In the genomic region with DNA sequence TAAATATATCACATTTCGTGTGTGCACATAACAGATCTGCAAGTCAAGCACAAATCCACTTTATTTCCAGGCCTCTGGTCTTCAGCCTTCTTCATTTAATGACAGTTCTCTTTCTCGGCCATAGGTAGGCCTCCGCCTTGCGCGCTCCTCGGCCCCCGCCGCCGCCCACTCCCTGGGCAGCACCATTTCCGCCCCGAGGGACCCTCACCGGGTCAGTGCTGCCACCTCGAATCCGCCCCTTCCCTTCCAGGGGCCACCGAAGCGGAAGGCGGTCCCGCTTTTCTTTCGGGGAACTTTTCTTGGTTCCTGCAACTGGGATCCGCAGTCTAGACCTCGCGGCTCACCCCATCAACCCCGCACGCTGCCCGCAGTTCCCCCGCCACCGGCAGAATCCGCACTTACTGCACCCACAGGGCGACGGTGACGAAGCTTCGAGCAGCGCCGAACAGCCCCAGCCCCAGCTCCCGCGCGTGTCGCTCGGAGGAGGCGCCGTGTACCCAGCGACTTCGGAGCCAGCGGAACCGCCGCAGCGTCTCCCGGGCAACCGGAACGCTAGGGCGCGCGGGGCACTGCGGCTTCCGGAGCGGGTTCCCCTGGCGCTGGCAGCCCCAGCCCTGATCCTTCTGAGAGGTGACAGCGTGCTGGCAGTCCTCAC, we compare ENCODE assay signal across 1 cellular context.
TF ChIP-seq lines count a peak whose summit lies in the region.

Gene CDKL4, minus strand, starts transcription at position 502 of the 655 bp plus-strand sequence.

TF ChIP-seq in GM12878, 131 proteins besides CTCF, POLR2A, EP300 and RAD21 (continued from another document):
- TF ChIP-seq, protein P1, sequence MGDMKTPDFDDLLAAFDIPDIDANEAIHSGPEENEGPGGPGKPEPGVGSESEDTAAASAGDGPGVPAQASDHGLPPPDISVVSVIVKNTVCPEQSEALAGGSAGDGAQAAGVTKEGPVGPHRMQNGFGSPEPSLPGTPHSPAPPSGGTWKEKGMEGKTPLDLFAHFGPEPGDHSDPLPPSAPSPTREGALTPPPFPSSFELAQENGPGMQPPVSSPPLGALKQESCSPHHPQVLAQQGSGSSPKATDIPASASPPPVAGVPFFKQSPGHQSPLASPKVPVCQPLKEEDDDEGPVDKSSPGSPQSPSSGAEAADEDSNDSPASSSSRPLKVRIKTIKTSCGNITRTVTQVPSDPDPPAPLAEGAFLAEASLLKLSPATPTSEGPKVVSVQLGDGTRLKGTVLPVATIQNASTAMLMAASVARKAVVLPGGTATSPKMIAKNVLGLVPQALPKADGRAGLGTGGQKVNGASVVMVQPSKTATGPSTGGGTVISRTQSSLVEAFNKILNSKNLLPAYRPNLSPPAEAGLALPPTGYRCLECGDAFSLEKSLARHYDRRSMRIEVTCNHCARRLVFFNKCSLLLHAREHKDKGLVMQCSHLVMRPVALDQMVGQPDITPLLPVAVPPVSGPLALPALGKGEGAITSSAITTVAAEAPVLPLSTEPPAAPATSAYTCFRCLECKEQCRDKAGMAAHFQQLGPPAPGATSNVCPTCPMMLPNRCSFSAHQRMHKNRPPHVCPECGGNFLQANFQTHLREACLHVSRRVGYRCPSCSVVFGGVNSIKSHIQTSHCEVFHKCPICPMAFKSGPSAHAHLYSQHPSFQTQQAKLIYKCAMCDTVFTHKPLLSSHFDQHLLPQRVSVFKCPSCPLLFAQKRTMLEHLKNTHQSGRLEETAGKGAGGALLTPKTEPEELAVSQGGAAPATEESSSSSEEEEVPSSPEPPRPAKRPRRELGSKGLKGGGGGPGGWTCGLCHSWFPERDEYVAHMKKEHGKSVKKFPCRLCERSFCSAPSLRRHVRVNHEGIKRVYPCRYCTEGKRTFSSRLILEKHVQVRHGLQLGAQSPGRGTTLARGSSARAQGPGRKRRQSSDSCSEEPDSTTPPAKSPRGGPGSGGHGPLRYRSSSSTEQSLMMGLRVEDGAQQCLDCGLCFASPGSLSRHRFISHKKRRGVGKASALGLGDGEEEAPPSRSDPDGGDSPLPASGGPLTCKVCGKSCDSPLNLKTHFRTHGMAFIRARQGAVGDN (IDR thresholded peaks at IDR 0.05), result no peak
- TF ChIP-seq NFXL1 (IDR thresholded peaks at IDR 0.05; ENCODE audit: borderline replicate concordance), result no peak
- no peak for TF ChIP-seq ZBTB40 (IDR thresholded peaks at IDR 0.05; ENCODE audit: borderline replicate concordance)
- TF ChIP-seq, protein P2, sequence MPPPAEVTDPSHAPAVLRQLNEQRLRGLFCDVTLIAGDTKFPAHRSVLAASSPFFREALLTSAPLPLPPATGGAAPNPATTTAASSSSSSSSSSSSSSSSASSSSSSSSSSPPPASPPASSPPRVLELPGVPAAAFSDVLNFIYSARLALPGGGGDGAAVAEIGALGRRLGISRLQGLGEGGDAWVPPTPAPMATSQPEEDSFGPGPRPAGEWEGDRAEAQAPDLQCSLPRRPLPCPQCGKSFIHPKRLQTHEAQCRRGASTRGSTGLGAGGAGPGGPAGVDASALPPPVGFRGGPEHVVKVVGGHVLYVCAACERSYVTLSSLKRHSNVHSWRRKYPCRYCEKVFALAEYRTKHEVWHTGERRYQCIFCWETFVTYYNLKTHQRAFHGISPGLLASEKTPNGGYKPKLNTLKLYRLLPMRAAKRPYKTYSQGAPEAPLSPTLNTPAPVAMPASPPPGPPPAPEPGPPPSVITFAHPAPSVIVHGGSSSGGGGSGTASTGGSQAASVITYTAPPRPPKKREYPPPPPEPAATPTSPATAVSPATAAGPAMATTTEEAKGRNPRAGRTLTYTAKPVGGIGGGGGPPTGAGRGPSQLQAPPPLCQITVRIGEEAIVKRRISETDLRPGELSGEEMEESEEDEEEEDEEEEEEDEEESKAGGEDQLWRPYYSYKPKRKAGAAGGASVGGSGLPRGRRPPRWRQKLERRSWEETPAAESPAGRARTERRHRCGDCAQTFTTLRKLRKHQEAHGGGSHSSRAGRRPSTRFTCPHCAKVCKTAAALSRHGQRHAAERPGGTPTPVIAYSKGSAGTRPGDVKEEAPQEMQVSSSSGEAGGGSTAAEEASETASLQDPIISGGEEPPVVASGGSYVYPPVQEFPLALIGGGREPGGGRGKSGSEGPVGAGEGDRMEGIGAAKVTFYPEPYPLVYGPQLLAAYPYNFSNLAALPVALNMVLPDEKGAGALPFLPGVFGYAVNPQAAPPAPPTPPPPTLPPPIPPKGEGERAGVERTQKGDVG (CRISPR knock-in tag; IDR thresholded peaks at IDR 0.05), result no peak
- TF ChIP-seq ZNF217 (IDR thresholded peaks at IDR 0.05), result no peak
- TF ChIP-seq TCF7 (IDR thresholded peaks at IDR 0.05; ENCODE audit: borderline replicate concordance), result no peak
- no peak for TF ChIP-seq BRCA1 (IDR thresholded peaks at IDR 0.05; ENCODE audit: low read depth, low read length)
- no peak for TF ChIP-seq GATAD2B (conservative IDR thresholded peaks at IDR 0.05; ENCODE audit: low read depth)
- TF ChIP-seq BHLHE40 (IDR thresholded peaks at IDR 0.05; ENCODE audit: borderline replicate concordance in 1 of 2, low read depth in 2 of 2, low read length in 1 of 2), result no peak
- TF ChIP-seq RELA (IDR thresholded peaks at IDR 0.05; ENCODE audit: borderline replicate concordance, partially characterized antibody), result no peak
TF ChIP-seq in GM12878: peak in this region for 0.
